Comparison of ENCODE assay signal across 9 cellular contexts in the genomic region with DNA sequence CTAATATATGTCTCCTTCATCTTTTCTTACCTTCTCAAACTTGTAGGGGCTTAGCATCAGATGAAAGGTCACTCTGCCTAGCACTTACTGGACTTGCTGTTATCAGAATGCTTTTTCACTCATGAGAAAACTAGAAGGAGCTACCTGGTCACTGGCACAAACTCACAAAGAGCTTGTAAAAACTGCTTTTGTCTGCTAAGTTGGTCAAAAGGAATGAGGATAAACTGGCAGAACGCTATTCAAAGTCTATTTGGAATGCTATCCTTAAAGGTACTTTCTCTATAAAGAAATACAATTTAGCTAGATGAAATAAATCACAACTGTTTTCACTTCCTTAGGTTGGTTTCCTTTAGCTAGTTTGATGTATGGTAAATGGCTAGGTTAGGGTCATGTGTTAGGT. TPM values are rescaled to one million over a fixed set of nuclear protein-coding genes. Genes with fewer than 3 reads are reported as not detected.
A peak's percentile ranks its signal among the peaks of the same experiment; 100 is the strongest.
DNase-seq lines count a peak whose midpoint lies in the region; ATAC-seq, FAIRE-seq and TF ChIP-seq lines count a peak whose summit lies in the region.
"Not testable (repeated sequence)": the region's sequence is repeated elsewhere in the genome, so short reads cannot be mapped to it uniquely, and the experiment has no call there.
"Had no signal": no experiment of that assay in that cellular context is flagged by ENCODE, and none has a peak within 500 bp of the region (broad histone marks: within the 10 kb centered on the region; RNA-seq: fewer than 3 reads in every experiment).

No MANE protein-coding gene starts in this region.

- peak overlapping the region; percentile 99 for H3K4me2 ChIP-seq in BLaER1
- H3K4me2 ChIP-seq in DOHH2 (ENCODE audit: low read length); astrocyte (ENCODE audit: low read length): not testable (repeated sequence)
- peak overlapping the region; percentile 29 for H3K4me2 ChIP-seq in PC-3 (ENCODE audit: low read length)

- H4K20me1 ChIP-seq in BLaER1; DOHH2 (ENCODE audit: control insufficient read depth, insufficient read depth, low read depth, low read length); PC-3 (ENCODE audit: low read length); astrocyte (ENCODE audit: insufficient read depth, low read length): not testable (repeated sequence)

- H3K36me3 ChIP-seq in BLaER1 (peaks cover 48% of the 10 kb centered on the region), DOHH2 (ENCODE audit: control insufficient read depth, low read length) (peaks cover 49% of the 10 kb centered on the region), astrocyte (ENCODE audit: insufficient read depth, low read length) (peaks cover 20% of the 10 kb centered on the region), lower lobe of right lung (peaks cover 43% of the 10 kb centered on the region), neutrophil (peaks cover 36% of the 10 kb centered on the region), spleen (peaks cover 0 to 50% (median 39%) of the 10 kb centered on the region in 6 donors)
- not testable (repeated sequence) for H3K36me3 ChIP-seq in PC-3 (ENCODE audit: low read depth, low read length)

- H3F3A ChIP-seq in DOHH2 (ENCODE audit: control insufficient read depth, insufficient read depth); PC-3 (ENCODE audit: low read length, unreplicated experiment): not testable (repeated sequence)

- H3K4me3 Mint-ChIP-seq in astrocyte (ENCODE audit: unreplicated experiment), result not testable (repeated sequence)

- not testable (repeated sequence) for FAIRE-seq in astrocyte (lab: Jason Lieb, UNC)

- H3K9me3 Mint-ChIP-seq in astrocyte (ENCODE audit: unreplicated experiment), result not testable (repeated sequence)

- H3K27me3 ChIP-seq in BLaER1; DOHH2 (ENCODE audit: control insufficient read depth, low read length); PC-3 (ENCODE audit: low read length); astrocyte (ENCODE audit: insufficient read depth, low read length); lower lobe of right lung (ENCODE audit: low read depth); neutrophil; spleen (replicated peaks in 1 of 7): not testable (repeated sequence)

- not testable (repeated sequence) for TF ChIP-seq POLR2A in spleen (IDR thresholded peaks at IDR 0.05)

- not testable (repeated sequence) for ATAC-seq in PC-3, lower lobe of right lung

- intact Hi-C loops in PC-3 (cut with micrococcal nuclease); lower lobe of right lung (cut with DNase I); spleen (cut with DNase I; ENCODE audit: low total_unique reads): not testable (repeated sequence)

- not testable (repeated sequence) for H2AFZ ChIP-seq in PC-3 (ENCODE audit: low read length); astrocyte (ENCODE audit: low read depth, low read length)

- H3K9ac ChIP-seq in BLaER1, result 0 out of 2 replicates have a peak overlapping the region, but pooled peaks have one; percentile 94
- not testable (repeated sequence) for H3K9ac ChIP-seq in PC-3 (ENCODE audit: low read length); astrocyte (ENCODE audit: low read length)

- 57 to 86% (median 75%) methylated on average over 1 of the region's 1 CpG for WGBS in spleen, 5 donors

- H3K79me2 ChIP-seq in DOHH2 (ENCODE audit: control insufficient read depth, low read length) (peaks cover 20% of the 10 kb centered on the region), PC-3 (ENCODE audit: low read length) (peaks cover 25% of the 10 kb centered on the region), astrocyte (ENCODE audit: insufficient read depth, low read length) (peaks cover 24% of the 10 kb centered on the region)

- not testable (repeated sequence) for H3K27me3 Mint-ChIP-seq in astrocyte (ENCODE audit: low read depth, unreplicated experiment)

- H3K9me3 ChIP-seq in BLaER1; DOHH2 (ENCODE audit: control insufficient read depth, insufficient read depth, low read length); PC-3 (ENCODE audit: low read length); astrocyte (ENCODE audit: insufficient read depth, low read depth, low read length); lower lobe of right lung; neutrophil; spleen: not testable (repeated sequence)

- DNase-seq in PC-3, result peak; percentile 57
- DNase-seq in astrocyte (ENCODE audit: low read depth); lower lobe of right lung; spleen: not testable (repeated sequence)
- peak; percentile 22 for DNase-seq in epithelial cell of esophagus (ENCODE audit: low read depth)

- peaks cover 37% of the 10 kb centered on the region for H3K4me1 Mint-ChIP-seq in astrocyte (ENCODE audit: low read depth, unreplicated experiment)

- H3K4me3 ChIP-seq in BLaER1; DOHH2 (ENCODE audit: low read length); PC-3 (ENCODE audit: low read length); astrocyte (ENCODE audit: insufficient read depth, low read depth, low read length); epithelial cell of esophagus (ENCODE audit: low read length); lower lobe of right lung; neutrophil (ENCODE audit: low read depth in 1 of 2, low read length in 1 of 2); spleen: not testable (repeated sequence)

- POLR2A ChIA-PET in PC-3 (lab: Charles Lee; ENCODE audit: unreplicated experiment), result not testable (repeated sequence)

- not testable (repeated sequence) for H3K27ac Mint-ChIP-seq in astrocyte (ENCODE audit: unreplicated experiment)

- not testable (repeated sequence) for BruUV-seq in PC-3 (replicated peaks; lab: Mats Ljungman, UMichigan)

- H3K27ac ChIP-seq in BLaER1 (peak overlapping the region; percentile 91), DOHH2 (ENCODE audit: low read depth, low read length) (0 out of 2 replicates have a peak overlapping the region, but pooled peaks have one; percentile 25), PC-3 (ENCODE audit: low read length) (0 out of 2 replicates have a peak overlapping the region, but pooled peaks have one; percentile 92), astrocyte (ENCODE audit: low read depth, low read length) (peak overlapping the region; percentile 98), lower lobe of right lung (peak overlapping the region; percentile 58), neutrophil (peak overlapping the region; percentile 87), spleen (peak overlapping the region in 7 of 8 donors; percentile 38 to 88 (median 62))

- H3K36me3 Mint-ChIP-seq in astrocyte (ENCODE audit: low read depth, unreplicated experiment), result peaks cover 19% of the 10 kb centered on the region

- not testable (repeated sequence) for H3K9me2 ChIP-seq in DOHH2 (replicated peaks; ENCODE audit: control insufficient read depth, low read length); PC-3 (replicated peaks; ENCODE audit: low read length)

- CTCF ChIA-PET in PC-3 (lab: Charles Lee), result not testable (repeated sequence)

- H3K4me1 ChIP-seq in BLaER1, result peaks cover 40% of the 10 kb centered on the region
- H3K4me1 ChIP-seq in DOHH2 (ENCODE audit: control insufficient read depth, low read length), result peaks cover 31% of the 10 kb centered on the region
- H3K4me1 ChIP-seq in PC-3 (ENCODE audit: insufficient read depth, low read length), result peaks cover 34% of the 10 kb centered on the region
- peaks cover 48% of the 10 kb centered on the region for H3K4me1 ChIP-seq in astrocyte (ENCODE audit: insufficient read depth, low read length)
- peaks cover 34% of the 10 kb centered on the region for H3K4me1 ChIP-seq in lower lobe of right lung
- peaks cover 30 to 31% of the 10 kb centered on the region in 2 experiments for H3K4me1 ChIP-seq in neutrophil (ENCODE audit: control insufficient read depth in 1 of 2, insufficient read depth in 1 of 2, low read depth in 1 of 2, low read length in 1 of 2)
- peaks cover 13 to 51% (median 35%) of the 10 kb centered on the region in 6 donors for H3K4me1 ChIP-seq in spleen

- not testable (repeated sequence) for TF ChIP-seq CTCF in DOHH2 (IDR thresholded peaks at IDR 0.05; ENCODE audit: low read depth, low read length, poor library complexity, severe bottlenecking); PC-3 (conservative IDR thresholded peaks at IDR 0.05; ENCODE audit: low read depth, low read length); astrocyte (IDR thresholded peaks at IDR 0.05; ENCODE audit: insufficient read depth, low read depth, low read length); epithelial cell of esophagus (IDR thresholded peaks at IDR 0.05; ENCODE audit: insufficient read depth, low read depth, low read length, missing control alignments); lower lobe of right lung (IDR thresholded peaks at IDR 0.05); neutrophil (IDR thresholded peaks at IDR 0.05); spleen (IDR thresholded peaks at IDR 0.05 in 8 of 11, conservative IDR thresholded peaks at IDR 0.05 in 3 of 11)

RNA-seq across cellular contexts. Expression of a gene that starts 2.5 kb away (rescaled TPM):
- total RNA-seq in PC-3 (2014; rRNA removed) (0.87 and 2.7 TPM in 2 replicates), astrocyte (1.2 and 1.6 TPM in 2 replicates), lower lobe of right lung (5.9 TPM), spleen (1 to 10 TPM; 2.1 to 7.8 (median 4.0) TPM)
- polyA plus RNA-seq in spleen, result 1 to 10 TPM; 1.5 to 3.5 (median 1.7) TPM

RNA-seq across cellular contexts. Expression of a gene that starts 2.5 kb away (rescaled TPM):
- 40.9 and 46.8 TPM in 2 replicates for total RNA-seq in PC-3 (2014; rRNA removed)
- total RNA-seq in astrocyte, result 54.4 and 63.9 TPM in 2 replicates
- 21.9 TPM for total RNA-seq in lower lobe of right lung
- 10 to 100 TPM; 18.0 to 29.4 (median 23.5) TPM for total RNA-seq in spleen
- 10 to 100 TPM; 20.7 to 27.8 (median 24.8) TPM for polyA plus RNA-seq in spleen

RNA-seq across cellular contexts. Expression of a gene that starts 37.1 kb away (rescaled TPM):
- total RNA-seq in PC-3 (2014; rRNA removed) (23.4 and 27.2 TPM in 2 replicates), astrocyte (25.9 and 27.8 TPM in 2 replicates), lower lobe of right lung (29.6 TPM), spleen (10 to 100 TPM; 28.7 to 42.1 (median 31.3) TPM)
- polyA plus RNA-seq in spleen, result 10 to 100 TPM; 22.9 to 31.1 (median 30.7) TPM

RNA-seq across cellular contexts. Expression of a gene that starts 37.4 kb away (rescaled TPM):
- total RNA-seq in PC-3 (2014; rRNA removed) (29.1 and 30.3 TPM in 2 replicates), astrocyte (20.9 and 21.3 TPM in 2 replicates), lower lobe of right lung (19.6 TPM), spleen (10 to 100 TPM; 17.3 to 25.4 (median 21.4) TPM)
- polyA plus RNA-seq in spleen, result 10 to 100 TPM; 10.5 to 13.5 (median 11.1) TPM

RNA-seq across cellular contexts. Expression of a gene that starts 43.5 kb away (rescaled TPM):
- total RNA-seq in PC-3 (2014; rRNA removed) (not detected in 2 replicates), astrocyte (27.5 and 32.5 TPM in 2 replicates), lower lobe of right lung (29.5 TPM), spleen (10 to 100 TPM; 31.6 to 61.8 (median 38.4) TPM)
- polyA plus RNA-seq in spleen, result 10 to 100 TPM; 16.7 to 17.5 (median 17.2) TPM
- total RNA-seq: G401 had no signal

Comparison
In these comparisons a context has a peak if more than half of its experiments do, and no peak if none do; other contexts are left out.
1. H3K27ac ChIP-seq: peak in every context shown above with its lines; median percentile 98 in astrocyte; 92 in PC-3; 91 in BLaER1; 87 in neutrophil; 62 in spleen; 58 in lower lobe of right lung; 25 in DOHH2.